22 cellular contexts compared by ENCODE assay signal in the genomic region with DNA sequence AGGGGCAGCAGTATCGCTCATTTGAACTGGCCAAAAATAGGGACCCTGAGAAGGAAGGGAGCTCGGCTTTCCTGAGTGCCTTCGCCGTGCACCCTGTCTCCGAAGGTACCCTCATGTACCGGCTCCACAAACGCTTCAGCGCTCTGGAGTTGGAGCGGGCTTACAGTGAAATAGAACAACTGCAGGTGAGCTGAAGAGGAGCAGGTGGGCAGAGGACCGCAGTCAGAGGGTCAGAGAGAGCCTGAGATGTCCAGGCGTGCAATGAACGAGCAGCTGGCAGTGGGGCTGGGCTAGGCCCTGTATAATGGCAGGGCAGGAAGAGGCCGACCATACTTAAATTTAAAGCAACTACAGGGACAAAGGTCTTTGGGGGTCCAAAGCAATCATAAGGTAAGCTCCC. TPM values are rescaled to one million over a fixed set of nuclear protein-coding genes. Genes with fewer than 3 reads are reported as not detected.
"Had no signal": no experiment of that assay in that cellular context is flagged by ENCODE, and none has a peak within 500 bp of the region (broad histone marks: within the 10 kb centered on the region; RNA-seq: fewer than 3 reads in every experiment).

No MANE protein-coding gene starts in this region.

- H3K4me3 Mint-ChIP-seq: type B pancreatic cell had no signal

- H3K9me3 ChIP-seq: esophagus squamous epithelium, gastroesophageal sphincter, left ventricle myocardium inferior, pancreas, sigmoid colon, suprapubic skin, thyroid gland had no signal

- H3K27ac ChIP-seq: esophagus squamous epithelium, gastroesophageal sphincter, left ventricle myocardium inferior, pancreas, sigmoid colon, suprapubic skin, thyroid gland had no signal

- H3K4me3 ChIP-seq: esophagus squamous epithelium, gastroesophageal sphincter, left ventricle myocardium inferior, lung, pancreas, sigmoid colon, suprapubic skin, thyroid gland had no signal

- H3K36me3 Mint-ChIP-seq: type B pancreatic cell had no signal

- DNase-seq: dermis blood vessel endothelial cell; esophagus squamous epithelium; foreskin fibroblast; glutamatergic neuron; kidney; left cardiac atrium; left ventricle myocardium inferior; mesendoderm; naive thymus-derived CD4-positive, alpha-beta T cell; occipital lobe; pancreas; sigmoid colon; small intestine; stimulated activated CD4-positive, alpha-beta T cell treated with anti-CD3 and anti-CD28 coated beads, Interleukin-2, amount 100 ng/mL, for 48 hours; stimulated activated naive CD8-positive, alpha-beta T cell treated with anti-CD3 and anti-CD28 coated beads, Interleukin-15, Interleukin-2, amounts not matched to agents 100 U/mL and 50 U/mL, for 24 hours; thyroid gland had no signal

- H3K27me3 ChIP-seq: esophagus squamous epithelium, gastroesophageal sphincter, pancreas, sigmoid colon, suprapubic skin, thyroid gland had no signal

- H3K9me3 Mint-ChIP-seq: naive thymus-derived CD4-positive, alpha-beta T cell; type B pancreatic cell had no signal

- H3K27ac Mint-ChIP-seq: type B pancreatic cell had no signal

- H3K27me3 Mint-ChIP-seq: naive thymus-derived CD4-positive, alpha-beta T cell; type B pancreatic cell had no signal

RNA-seq across cellular contexts. Expression of a gene that starts 26.1 kb away (rescaled TPM):
- total RNA-seq: dermis blood vessel endothelial cell, epithelial cell of proximal tubule, esophagus squamous epithelium, gastroesophageal sphincter, kidney, left cardiac atrium, left ventricle myocardium inferior, occipital lobe, pancreas, pulmonary artery endothelial cell, sigmoid colon, suprapubic skin, thyroid gland had no signal
- polyA plus RNA-seq: lung; naive thymus-derived CD4-positive, alpha-beta T cell; pancreas; sigmoid colon; small intestine had no signal

RNA-seq across cellular contexts. Expression of a gene that starts 49.4 kb away (rescaled TPM):
- total RNA-seq: dermis blood vessel endothelial cell; epithelial cell of proximal tubule; esophagus squamous epithelium; gastroesophageal sphincter; kidney; lung; naive thymus-derived CD4-positive, alpha-beta T cell; occipital lobe; pancreas; pulmonary artery endothelial cell; sigmoid colon; suprapubic skin; thyroid gland had no signal
- polyA plus RNA-seq: lung; naive thymus-derived CD4-positive, alpha-beta T cell; pancreas; sigmoid colon; small intestine had no signal
